13 cellular contexts compared by ENCODE assay signal in the genomic region with DNA sequence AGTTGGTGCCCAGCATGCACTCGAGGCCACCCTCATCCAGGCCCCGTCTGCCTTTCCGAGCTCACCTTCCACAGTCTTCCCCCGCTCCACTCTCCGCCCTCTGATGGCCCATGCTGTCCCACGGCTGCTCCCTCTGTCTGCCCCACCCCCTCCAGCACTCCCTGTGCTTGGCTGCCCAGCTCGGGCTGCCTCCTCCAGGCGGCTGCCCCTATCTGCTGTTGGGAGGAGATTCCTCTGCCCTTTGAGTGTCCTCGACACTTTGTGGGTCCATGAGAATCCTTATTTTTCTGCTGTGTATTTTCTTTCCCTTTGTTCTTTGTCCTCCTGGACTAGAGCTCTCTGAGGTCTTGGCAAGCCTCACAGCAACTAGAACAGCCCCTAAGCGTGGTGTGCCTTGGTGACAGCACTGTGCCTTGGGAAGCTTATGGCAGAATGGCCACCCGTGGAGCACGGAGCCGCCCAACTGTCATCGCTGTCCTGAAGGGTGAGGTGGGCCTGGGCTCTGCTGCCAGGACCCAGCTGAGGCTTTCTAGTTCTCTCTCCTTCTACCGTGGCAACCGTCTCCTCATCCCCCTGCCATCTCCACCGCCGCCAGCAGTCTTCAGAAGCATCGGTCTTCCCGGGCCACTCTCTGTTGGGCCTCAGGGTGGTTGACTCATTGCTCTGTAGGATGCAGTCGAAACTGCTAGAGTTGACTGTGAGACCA. TPM values are rescaled to one million over a fixed set of nuclear protein-coding genes. Genes with fewer than 3 reads are reported as not detected.
DNase-seq lines count a peak whose midpoint lies in the region; ATAC-seq, FAIRE-seq and TF ChIP-seq lines count a peak whose summit lies in the region.
"Had no signal": no experiment of that assay in that cellular context is flagged by ENCODE, and none has a peak within 500 bp of the region (broad histone marks: within the 10 kb centered on the region; RNA-seq: fewer than 3 reads in every experiment).

No MANE protein-coding gene starts in this region.

- H3K4me3 ChIP-seq in osteoblast (ENCODE audit: insufficient read depth, low read length) = no peak overlapping the region
- H3K4me3 ChIP-seq in small intestine (ENCODE audit: low read depth in 1 of 2, low read length in 2 of 2) = no peak overlapping the region
- H3K4me3 ChIP-seq: vagina had no signal

- H3K36me3 Mint-ChIP-seq in activated naive CD4-positive, alpha-beta T cell treated with anti-CD3 and anti-CD28 coated beads, Interleukin-2, amount 10 ng/mL, durations not matched to agents 7 days and 5 days = peaks cover 40% of the 10 kb centered on the region

- H3K4me2 ChIP-seq in osteoblast (ENCODE audit: insufficient read depth, low read length) = peak overlapping the region; percentile 13

- DNase-seq in ELR (ENCODE audit: low read depth) = peak; percentile 92
- no peak for DNase-seq in activated naive CD4-positive, alpha-beta T cell treated with anti-CD3 and anti-CD28 coated beads, Interleukin-2, amount 10 ng/mL, durations not matched to agents 7 days and 5 days
- DNase-seq in fibroblast of peridontal ligament (ENCODE audit: extremely low read depth) = peak; percentile 49
- DNase-seq in osteoblast (ENCODE audit: insufficient read length, low spot score, missing footprints) = peak; percentile 89
- no peak for DNase-seq in small intestine
- DNase-seq: activated effector memory CD4-positive, alpha-beta T cell treated with Interleukin-2 at 50 U/mL for 16 hours; NCI-H526 had no signal

- H3K27ac ChIP-seq in osteoblast (ENCODE audit: low read depth, low read length) = peak overlapping the region; percentile 57
- H3K27ac ChIP-seq in small intestine (ENCODE audit: low read depth in 1 of 2, low read length in 1 of 2) = no peak overlapping the region
- H3K27ac ChIP-seq: vagina had no signal

- TF ChIP-seq CTCF in osteoblast (IDR thresholded peaks at IDR 0.05; ENCODE audit: extremely low read depth, low read depth, low read length) = no peak

- no peak overlapping the region for H2AFZ ChIP-seq in osteoblast (ENCODE audit: low read length)

- H3K79me2 ChIP-seq in osteoblast (ENCODE audit: insufficient read depth, low read length) = peaks cover 98% of the 10 kb centered on the region

- no peaks in the 10 kb centered on the region for H3K27me3 Mint-ChIP-seq in activated naive CD4-positive, alpha-beta T cell treated with anti-CD3 and anti-CD28 coated beads, Interleukin-2, amount 10 ng/mL, durations not matched to agents 7 days and 5 days

- peak overlapping the region; percentile 63 for H3K27ac Mint-ChIP-seq in activated naive CD4-positive, alpha-beta T cell treated with anti-CD3 and anti-CD28 coated beads, Interleukin-2, amount 10 ng/mL, durations not matched to agents 7 days and 5 days
- H3K27ac Mint-ChIP-seq: T-helper 1 cell treated with Interleukin-12 subunit alpha and Interleukin-12 subunit beta and Interleukin-4 antibody, amounts not matched to agents 30 μg/mL and 1 μg/mL, for 36 hours had no signal

- CTCF ChIA-PET in activated naive CD4-positive, alpha-beta T cell treated with anti-CD3 and anti-CD28 coated beads, Interleukin-2, amount 10 ng/mL, durations not matched to agents 7 days and 5 days (lab: Charles Lee) = interaction anchor here (3.0 kb wide), 1 partner anchor 499 kb away, joined by 8 read pairs; no protein-coding TSS in a partner anchor

- 69 to 80% (median 70%) methylated on average over 21 of the region's 21 CpGs for WGBS in small intestine, 3 donors

- H3K9me3 Mint-ChIP-seq in activated naive CD4-positive, alpha-beta T cell treated with anti-CD3 and anti-CD28 coated beads, Interleukin-2, amount 10 ng/mL, durations not matched to agents 7 days and 5 days = no peaks in the 10 kb centered on the region
- H3K9me3 Mint-ChIP-seq: T-helper 1 cell treated with Interleukin-12 subunit alpha and Interleukin-12 subunit beta and Interleukin-4 antibody, amounts not matched to agents 30 μg/mL and 1 μg/mL, for 36 hours had no signal

- no peaks in the 10 kb centered on the region for H3K9me3 ChIP-seq in osteoblast (ENCODE audit: low read depth, low read length)
- H3K9me3 ChIP-seq in small intestine (ENCODE audit: control insufficient read depth, low read depth) = no peaks in the 10 kb centered on the region
- H3K9me3 ChIP-seq: vagina had no signal

- H3K36me3 ChIP-seq in osteoblast (ENCODE audit: insufficient read depth, low read length) = peaks cover 43% of the 10 kb centered on the region
- peaks cover 16 to 17% of the 10 kb centered on the region in 2 donors for H3K36me3 ChIP-seq in small intestine (ENCODE audit: control insufficient read depth in 2 of 2, insufficient read depth in 2 of 2, low read length in 2 of 2)

- H3K4me1 ChIP-seq in osteoblast (ENCODE audit: insufficient read depth, low read length) = peaks cover 55% of the 10 kb centered on the region
- H3K4me1 ChIP-seq in small intestine (ENCODE audit: control insufficient read depth in 2 of 2, insufficient read depth in 1 of 2, low read depth in 1 of 2, low read length in 1 of 2) = peaks cover 4 to 5% of the 10 kb centered on the region in 2 donors

- no peak for FAIRE-seq in small intestine (lab: Jason Lieb, UNC)

- H3K4me3 Mint-ChIP-seq in activated naive CD4-positive, alpha-beta T cell treated with anti-CD3 and anti-CD28 coated beads, Interleukin-2, amount 10 ng/mL, durations not matched to agents 7 days and 5 days = no peak overlapping the region
- H3K4me3 Mint-ChIP-seq: T-helper 1 cell treated with Interleukin-12 subunit alpha and Interleukin-12 subunit beta and Interleukin-4 antibody, amounts not matched to agents 30 μg/mL and 1 μg/mL, for 36 hours had no signal

- H3K4me1 Mint-ChIP-seq in activated naive CD4-positive, alpha-beta T cell treated with anti-CD3 and anti-CD28 coated beads, Interleukin-2, amount 10 ng/mL, durations not matched to agents 7 days and 5 days = peaks cover 40% of the 10 kb centered on the region

- H3K27me3 ChIP-seq in osteoblast (ENCODE audit: insufficient read depth, low read length) = no peaks in the 10 kb centered on the region
- H3K27me3 ChIP-seq in small intestine (ENCODE audit: control insufficient read depth in 2 of 2, insufficient read depth in 2 of 2, low read length in 2 of 2) = no peaks in the 10 kb centered on the region
- H3K27me3 ChIP-seq: vagina had no signal

- peaks cover 78% of the 10 kb centered on the region for H4K20me1 ChIP-seq in osteoblast (ENCODE audit: insufficient read depth, low read length)

- ATAC-seq in HG02970 (IDR thresholded peaks at IDR 0.05; ENCODE audit: low FRiP score, unreplicated experiment) (no peak), HG03196 (IDR thresholded peaks at IDR 0.05; ENCODE audit: unreplicated experiment) (no peak), GM21423 (IDR thresholded peaks at IDR 0.05; ENCODE audit: unreplicated experiment) (no peak)

RNA-seq across cellular contexts. Expression of a gene that starts 5.2 kb away (rescaled TPM):
- 26.4 and 28.6 TPM in 2 replicates for total RNA-seq in osteoblast
- polyA plus RNA-seq in small intestine = 10 to 100 TPM; 42.5 to 64.3 (median 43.2) TPM

RNA-seq across cellular contexts. Expression of a gene that starts 10.2 kb away (rescaled TPM):
- under 0.01 and 0.36 TPM in 2 replicates for total RNA-seq in osteoblast
- under 1 TPM in 1 of 3 donors, not detected in 2; 0.09 TPM for polyA plus RNA-seq in small intestine
- total RNA-seq: myocyte, vagina had no signal

RNA-seq across cellular contexts. Expression of a gene that starts 10.8 kb away (rescaled TPM):
- total RNA-seq in osteoblast = 21.0 and 23.9 TPM in 2 replicates
- 10 to 100 TPM; 11.9 to 14.9 (median 14.1) TPM for polyA plus RNA-seq in small intestine

RNA-seq across cellular contexts. Expression of a gene that starts 34.3 kb away (rescaled TPM):
- 27.5 and 34.8 TPM in 2 replicates for total RNA-seq in osteoblast
- polyA plus RNA-seq in small intestine = 1 to 10 TPM in 1 of 3 donors, not detected in 2; 1.8 TPM
- total RNA-seq: myocyte had no signal

Comparison
In these comparisons a context has a peak if more than half of its experiments do, and no peak if none do; other contexts are left out.
1. DNase-seq: peak in ELR (single experiment), fibroblast of peridontal ligament (single experiment) and osteoblast (single experiment); none in activated naive CD4-positive, alpha-beta T cell treated with anti-CD3 and anti-CD28 coated beads, Interleukin-2, amount 10 ng/mL, durations not matched to agents 7 days and 5 days (single experiment) and small intestine (single experiment).